ENCODE assay signal across 24 cellular contexts in the genomic region with DNA sequence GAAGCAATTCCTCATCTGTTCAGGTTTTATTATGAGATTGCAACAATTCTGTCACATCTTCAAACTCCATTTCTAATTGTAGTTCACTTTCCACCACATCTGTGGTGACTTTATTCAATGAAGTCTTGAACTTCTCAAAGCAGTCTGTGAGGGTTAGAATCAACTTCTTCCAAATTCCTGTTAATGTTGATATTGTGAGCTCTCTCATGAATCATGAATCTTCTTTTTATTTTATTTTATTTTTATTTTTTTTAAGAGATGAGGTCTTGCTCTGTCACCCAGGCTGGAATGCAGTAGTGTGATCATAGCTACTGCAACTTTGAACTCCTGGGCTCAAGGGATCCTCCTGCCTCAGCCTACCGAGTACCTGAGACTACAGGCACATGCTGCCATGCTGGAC. TPM values are rescaled to one million over a fixed set of nuclear protein-coding genes. Genes with fewer than 3 reads are reported as not detected.
DNase-seq lines count a peak whose midpoint lies in the region; ATAC-seq and TF ChIP-seq lines count a peak whose summit lies in the region.
"Had no signal": no experiment of that assay in that cellular context is flagged by ENCODE, and none has a peak within 500 bp of the region (broad histone marks: within the 10 kb centered on the region; RNA-seq: fewer than 3 reads in every experiment).

No MANE protein-coding gene starts in this region.

- no peaks in the 10 kb centered on the region for H3K27me3 Mint-ChIP-seq in stimulated activated naive CD8-positive, alpha-beta T cell treated with anti-CD3 and anti-CD28 coated beads, Interleukin-15, amount 100 ng/mL, for 72 hours
- H3K27me3 Mint-ChIP-seq: B cell had no signal

- H3K27me3 ChIP-seq in IMR-90 (ENCODE audit: control insufficient read depth, insufficient read depth, low read length) (no peaks in the 10 kb centered on the region), brain microvascular endothelial cell (replicated peaks) (no peaks in the 10 kb centered on the region), skeletal muscle satellite cell (ENCODE audit: control insufficient read depth, insufficient read depth, low read length) (no peaks in the 10 kb centered on the region)

- H2AFZ ChIP-seq in IMR-90 (replicated peaks; ENCODE audit: low read length, poor library complexity) = no peak overlapping the region
- H2AFZ ChIP-seq: GM23338 had no signal

- H3K23ac ChIP-seq in IMR-90 (ENCODE audit: low read depth, low read length) = no peak overlapping the region

- H3K9me1 ChIP-seq in IMR-90 (ENCODE audit: insufficient read depth, low read length) = peaks cover 13% of the 10 kb centered on the region

- H4K20me1 ChIP-seq in IMR-90 (ENCODE audit: insufficient read depth, low read length) = peaks cover 34% of the 10 kb centered on the region

- no peak overlapping the region for H4K91ac ChIP-seq in IMR-90 (ENCODE audit: insufficient read depth, low read depth, low read length)

- no peak overlapping the region for H3K4me3 Mint-ChIP-seq in stimulated activated naive CD8-positive, alpha-beta T cell treated with anti-CD3 and anti-CD28 coated beads, Interleukin-15, amount 100 ng/mL, for 72 hours
- H3K4me3 Mint-ChIP-seq: B cell; CD8-positive, alpha-beta T cell; GM23338; H9 had no signal

- POLR2A ChIA-PET in IMR-90 (lab: Charles Lee; ENCODE audit: unreplicated experiment) = no interaction called here

- peaks cover 47 to 86% of the 10 kb centered on the region in 2 experiments for H3K79me1 ChIP-seq in IMR-90 (ENCODE audit: low read depth in 1 of 2, low read length in 2 of 2)

- no peak overlapping the region for H2BK120ac ChIP-seq in IMR-90 (ENCODE audit: low read depth, low read length)

- H3K4me3 ChIP-seq in IMR-90 (ENCODE audit: insufficient read depth, low read depth, low read length) = no peak overlapping the region
- no peak overlapping the region for H3K4me3 ChIP-seq in brain microvascular endothelial cell (ENCODE audit: low read depth, low read length)
- H3K4me3 ChIP-seq in skeletal muscle satellite cell (ENCODE audit: low read length) = no peak overlapping the region
- H3K4me3 ChIP-seq: A549, GM23338 had no signal

- H2AK9ac ChIP-seq in IMR-90 (replicated peaks; ENCODE audit: low read depth, low read length, poor library complexity) = no peak overlapping the region

- no peak overlapping the region for H3K56ac ChIP-seq in IMR-90 (ENCODE audit: extremely low read depth, insufficient read depth, low read length)

- no peaks in the 10 kb centered on the region for H3K9me3 Mint-ChIP-seq in stimulated activated naive CD8-positive, alpha-beta T cell treated with anti-CD3 and anti-CD28 coated beads, Interleukin-15, amount 100 ng/mL, for 72 hours
- H3K9me3 Mint-ChIP-seq: CD8-positive, alpha-beta T cell; GM23338; H9 had no signal

- no peaks in the 10 kb centered on the region for H3K36me3 ChIP-seq in IMR-90 (ENCODE audit: control insufficient read depth, insufficient read depth, low read length)
- H3K36me3 ChIP-seq in brain microvascular endothelial cell (replicated peaks) = no peaks in the 10 kb centered on the region
- H3K36me3 ChIP-seq in skeletal muscle satellite cell (ENCODE audit: insufficient read depth, low read length) = peaks cover 7% of the 10 kb centered on the region

- no peak overlapping the region for H4K8ac ChIP-seq in IMR-90 (ENCODE audit: low read depth in 2 of 2, low read length in 2 of 2)

- H3K4me1 ChIP-seq in IMR-90 (ENCODE audit: control insufficient read depth, insufficient read depth, low read length) (peaks cover 10% of the 10 kb centered on the region; the same call in 1 of the 2 replicates), skeletal muscle satellite cell (ENCODE audit: control insufficient read depth, insufficient read depth, low read length) (peaks cover 31% of the 10 kb centered on the region)

- H2BK20ac ChIP-seq in IMR-90 (ENCODE audit: low read depth, low read length) = no peak overlapping the region

- H3K27ac ChIP-seq in IMR-90 (ENCODE audit: insufficient read depth, low read length) (no peak overlapping the region), brain microvascular endothelial cell (peak overlapping the region; percentile 78)
- H3K27ac ChIP-seq: C4-2B had no signal

- H3K4ac ChIP-seq in IMR-90 (ENCODE audit: low read depth, low read length) = 0 out of 2 replicates have a peak overlapping the region, but pooled peaks have one; percentile 10

- no peak overlapping the region for H3K18ac ChIP-seq in IMR-90 (ENCODE audit: low read depth, low read length)

- intact Hi-C loops in IMR-90 (cut with micrococcal nuclease) = no loop called here

- H3K27ac Mint-ChIP-seq in stimulated activated naive CD8-positive, alpha-beta T cell treated with anti-CD3 and anti-CD28 coated beads, Interleukin-15, amount 100 ng/mL, for 72 hours = no peak overlapping the region
- H3K27ac Mint-ChIP-seq: B cell; CD8-positive, alpha-beta T cell; GM23338; H9 had no signal

- H4K5ac ChIP-seq in IMR-90 (ENCODE audit: low read depth, low read length) = no peak overlapping the region

- ATAC-seq in IMR-90 (ENCODE audit: low read depth) (no peak), HG03442 (IDR thresholded peaks at IDR 0.05; ENCODE audit: unreplicated experiment) (no peak)
- no peak for ATAC-seq in stimulated activated naive CD8-positive, alpha-beta T cell treated with anti-CD3 and anti-CD28 coated beads, Interleukin-15, amount 100 ng/mL, for 72 hours
- ATAC-seq: A549; CD8-positive, alpha-beta T cell; GM23338 had no signal

- no peak overlapping the region for H3K14ac ChIP-seq in IMR-90 (replicated peaks; ENCODE audit: low read depth, low read length)

- WGBS in IMR-90 (ENCODE audit: extremely low coverage in 2 of 2, insufficient read length in 1 of 2), 2 experiments = no CpG with 5 or more reads among the region's 1 CpG

- peaks cover 9% of the 10 kb centered on the region for H3K4me1 Mint-ChIP-seq in stimulated activated naive CD8-positive, alpha-beta T cell treated with anti-CD3 and anti-CD28 coated beads, Interleukin-15, amount 100 ng/mL, for 72 hours

- BruUV-seq in IMR-90 (replicated peaks; lab: Mats Ljungman, UMichigan) = no TSS peak

- DNase-seq in ELR (ENCODE audit: low read depth) (peak; percentile 20), IMR-90 (peak; percentile 13), brain microvascular endothelial cell (no peak), NCI-H1417 treated with DMSO at 0.1 percent for 48 hours (lab: John Stamatoyannopoulos, UW) (no peak)
- DNase-seq in stimulated activated naive CD8-positive, alpha-beta T cell treated with anti-CD3 and anti-CD28 coated beads, Interleukin-15, amount 100 ng/mL, for 72 hours = no peak
- DNase-seq: CD8-positive, alpha-beta T cell; DMS 273 treated with DMSO at 0.1 percent for 48 hours; DND-41; H9; Karpas-422; NCI-H1092; NCI-H1436; NCI-H187; NCI-H2081 treated with DMSO at 0.1 percent for 48 hours; NCI-H2171; NCI-H510A; NCI-H69; SIG-M5 had no signal

- CTCF ChIA-PET in IMR-90 (lab: Yijun Ruan, JAX) = interaction anchor here (0.6 kb wide), 1 partner anchor 36 kb away, joined by 7 read pairs; no protein-coding TSS in a partner anchor

- H2BK5ac ChIP-seq in IMR-90 (ENCODE audit: low read depth, low read length, poor library complexity, severe bottlenecking) = peak overlapping the region; percentile 49

- TF ChIP-seq CTCF in IMR-90 (conservative IDR thresholded peaks at IDR 0.05; ENCODE audit: low read depth, low read length) (no peak), brain microvascular endothelial cell (IDR thresholded peaks at IDR 0.05; ENCODE audit: low read depth, low read length, missing control alignments) (no peak)

- no peak overlapping the region for H2BK15ac ChIP-seq in IMR-90 (ENCODE audit: low read depth, low read length)

- TF ChIP-seq POLR2A in IMR-90 (IDR thresholded peaks at IDR 0.05; ENCODE audit: low read depth, low read length) = no peak

- peak overlapping the region; percentile 1; the same call in 1 of the 2 replicates for H2AK5ac ChIP-seq in IMR-90 (ENCODE audit: low read depth, low read length)

- in situ Hi-C loops in IMR-90 (cut with MboI; ENCODE audit: low sequenced_read_pairs) = no loop called here
- in situ Hi-C loops in brain microvascular endothelial cell (cut with HindIII; ENCODE audit: low pct_ligation_motif_present, low sequenced_read_pairs) = no loop called here

- dilution Hi-C loops in IMR-90 (cut with HindIII; ENCODE audit: low sequenced_read_pairs, unreplicated experiment) = no loop called here

- no peak overlapping the region for H3K9ac ChIP-seq in IMR-90 (ENCODE audit: low read depth, low read length)
- H3K9ac ChIP-seq in skeletal muscle satellite cell (ENCODE audit: low read depth, low read length) = no peak overlapping the region

- no peak for TF ChIP-seq RAD21 in IMR-90 (IDR thresholded peaks at IDR 0.05; ENCODE audit: low read length)

- H3K9me3 ChIP-seq in IMR-90 (ENCODE audit: control insufficient read depth, insufficient read depth, low read length) (no peaks in the 10 kb centered on the region), skeletal muscle satellite cell (replicated peaks; ENCODE audit: low read length) (no peaks in the 10 kb centered on the region)
- H3K9me3 ChIP-seq: A549 had no signal

- H3K4me2 ChIP-seq in IMR-90 (ENCODE audit: low read depth, low read length) (no peak overlapping the region), skeletal muscle satellite cell (ENCODE audit: low read length) (peak overlapping the region; percentile 50)
- H3K4me2 ChIP-seq: GM23338 had no signal

TF ChIP-seq in IMR-90, 13 proteins besides CTCF, POLR2A, EP300 and RAD21 (continues in another document):
- TF ChIP-seq SMC3 (IDR thresholded peaks at IDR 0.05; ENCODE audit: low read depth, low read length) (no peak), RCOR1 (IDR thresholded peaks at IDR 0.05; ENCODE audit: insufficient replicate concordance, low read length) (no peak), MAFK (IDR thresholded peaks at IDR 0.05; ENCODE audit: low read depth, low read length) (no peak), MXI1 (IDR thresholded peaks at IDR 0.05; ENCODE audit: borderline replicate concordance, low read depth, low read length) (no peak)
- TF ChIP-seq, protein P1, sequence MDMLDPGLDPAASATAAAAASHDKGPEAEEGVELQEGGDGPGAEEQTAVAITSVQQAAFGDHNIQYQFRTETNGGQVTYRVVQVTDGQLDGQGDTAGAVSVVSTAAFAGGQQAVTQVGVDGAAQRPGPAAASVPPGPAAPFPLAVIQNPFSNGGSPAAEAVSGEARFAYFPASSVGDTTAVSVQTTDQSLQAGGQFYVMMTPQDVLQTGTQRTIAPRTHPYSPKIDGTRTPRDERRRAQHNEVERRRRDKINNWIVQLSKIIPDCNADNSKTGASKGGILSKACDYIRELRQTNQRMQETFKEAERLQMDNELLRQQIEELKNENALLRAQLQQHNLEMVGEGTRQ (IDR thresholded peaks at IDR 0.05; ENCODE audit: low read depth, low read length) = no peak

RNA-seq across cellular contexts. Expression of a gene that starts 19.6 kb away (rescaled TPM):
- 28.9 and 29.0 TPM in 2 replicates for total RNA-seq in IMR-90 (2012; rRNA removed)
- 16.4 and 18.7 TPM in 2 replicates for polyA plus RNA-seq in IMR-90 (2012; rRNA removed)
- 10.3 and 12.5 TPM in 2 replicates for polyA plus RNA-seq in IMR-90 (2012; cell fraction: cytosol; rRNA removed)
- polyA plus RNA-seq in IMR-90 (2012; cell fraction: nucleus; rRNA removed; ENCODE audit: low replicate concordance) = 17.8 and 19.1 TPM in 2 replicates
- total RNA-seq in skeletal muscle satellite cell (2012; rRNA removed) = 25.8 and 30.2 TPM in 2 replicates

RNA-seq across cellular contexts. Expression of a gene that starts 29.8 kb away (rescaled TPM):
- 134 and 144 TPM in 2 replicates for total RNA-seq in IMR-90 (2012; rRNA removed)
- polyA plus RNA-seq in IMR-90 (2012; rRNA removed) = 274 and 374 TPM in 2 replicates
- polyA plus RNA-seq in IMR-90 (2012; cell fraction: cytosol; rRNA removed) = 459 and 604 TPM in 2 replicates
- 129 and 153 TPM in 2 replicates for polyA plus RNA-seq in IMR-90 (2012; cell fraction: nucleus; rRNA removed; ENCODE audit: low replicate concordance)
- total RNA-seq in skeletal muscle satellite cell (2012; rRNA removed) = 150 and 160 TPM in 2 replicates

Comparison
In these comparisons a context has a peak if more than half of its experiments do, and no peak if none do; other contexts are left out.
1. DNase-seq: peak in ELR (single experiment) and IMR-90 (single experiment); none in brain microvascular endothelial cell (single experiment), stimulated activated naive CD8-positive, alpha-beta T cell treated with anti-CD3 and anti-CD28 coated beads, Interleukin-15, amount 100 ng/mL, for 72 hours (0 of 2) and NCI-H1417 treated with DMSO at 0.1 percent for 48 hours (single experiment).